13 cellular contexts compared by ENCODE assay signal in genomic region chr20:4817230-4817671, GRCh38. TPM values are rescaled to one million over a fixed set of nuclear protein-coding genes. Genes with fewer than 3 reads are reported as not detected.
DNase-seq lines count a peak whose midpoint lies in the region; ATAC-seq and TF ChIP-seq lines count a peak whose summit lies in the region.
"Had no signal": no experiment of that assay in that cellular context is flagged by ENCODE, and none has a peak within 500 bp of the region (broad histone marks: within the 10 kb centered on the region; RNA-seq: fewer than 3 reads in every experiment).

No MANE protein-coding gene starts in this region.

- no peak overlapping the region for H3K27ac ChIP-seq in gastroesophageal sphincter
- H3K27ac ChIP-seq: 22Rv1 had no signal

- H3K4me3 ChIP-seq in gastroesophageal sphincter: no peak overlapping the region

- H3K4me1 Mint-ChIP-seq in chondrocyte (ENCODE audit: low read depth) (peaks cover 33% of the 10 kb centered on the region), natural killer cell (peaks cover 42 to 48% of the 10 kb centered on the region in 2 donors)
- peaks cover 35 to 84% (median 73%) of the 10 kb centered on the region in 4 donors for H3K4me1 Mint-ChIP-seq in naive thymus-derived CD8-positive, alpha-beta T cell

- ATAC-seq in naive thymus-derived CD8-positive, alpha-beta T cell: no peak
- ATAC-seq in gastroesophageal sphincter: no peak
- ATAC-seq in natural killer cell: no peak
- ATAC-seq: stimulated activated naive CD8-positive, alpha-beta T cell treated with anti-CD3 and anti-CD28 coated beads, Interleukin-15, Interleukin-2, amounts not matched to agents 100 U/mL and 50 U/mL, for 24 hours had no signal

- H3K36me3 Mint-ChIP-seq in chondrocyte (ENCODE audit: low read depth): peaks cover 3% of the 10 kb centered on the region
- peaks cover 0 to 39% (median 8%) of the 10 kb centered on the region in 3 donors for H3K36me3 Mint-ChIP-seq in naive thymus-derived CD8-positive, alpha-beta T cell
- H3K36me3 Mint-ChIP-seq in natural killer cell: no peaks in the 10 kb centered on the region

- peaks cover 3 to 58% (median 29%) of the 10 kb centered on the region in 3 donors for H3K4me1 ChIP-seq in gastroesophageal sphincter

- WGBS in gastroesophageal sphincter (ENCODE audit: low coverage in 1 of 2), 2 donors: 24 to 50% methylated on average over 2 to 3 of the region's 3 CpGs

- TF ChIP-seq CTCF in chondrocyte (IDR thresholded peaks at IDR 0.05): peak; percentile 51
- TF ChIP-seq CTCF in gastroesophageal sphincter (IDR thresholded peaks at IDR 0.05): no peak
- no peak for TF ChIP-seq CTCF in natural killer cell (IDR thresholded peaks at IDR 0.05)

- POLR2A ChIA-PET in naive thymus-derived CD8-positive, alpha-beta T cell (lab: Charles Lee): no interaction called here

- H3K36me3 ChIP-seq in gastroesophageal sphincter: no peaks in the 10 kb centered on the region

- H3K27me3 Mint-ChIP-seq in chondrocyte (ENCODE audit: low read depth) (no peaks in the 10 kb centered on the region), natural killer cell (ENCODE audit: low read depth in 2 of 2) (no peaks in the 10 kb centered on the region)
- H3K27me3 Mint-ChIP-seq in naive thymus-derived CD8-positive, alpha-beta T cell: no peaks in the 10 kb centered on the region

- intact Hi-C loops in natural killer cell (cut with micrococcal nuclease): no loop called here

- no peak for TF ChIP-seq EP300 in gastroesophageal sphincter (IDR thresholded peaks at IDR 0.05)

- DNase-seq in DMS 273 (lab: John Stamatoyannopoulos, UW; ENCODE audit: unreplicated experiment) (peak; percentile 11), DMS 273 treated with DMSO at 0.1 percent for 48 hours (lab: John Stamatoyannopoulos, UW) (no peak), HK-2 (ENCODE audit: unreplicated experiment) (peak; percentile 75), chondrocyte (ENCODE audit: low spot score) (no peak), natural killer cell (no peak)
- DNase-seq in naive thymus-derived CD8-positive, alpha-beta T cell: no peak
- no peak for DNase-seq in stimulated activated naive CD4-positive, alpha-beta T cell treated with Interleukin-2 at 50 U/mL for 16 hours (lab: John Stamatoyannopoulos, UW)
- DNase-seq: GF-D8; NCI-H1930; stimulated activated naive CD8-positive, alpha-beta T cell treated with anti-CD3 and anti-CD28 coated beads, Interleukin-15, Interleukin-2, amounts not matched to agents 100 U/mL and 50 U/mL, for 24 hours; T1000 had no signal

- no peaks in the 10 kb centered on the region for H3K9me3 ChIP-seq in gastroesophageal sphincter

- H3K27ac Mint-ChIP-seq in chondrocyte (ENCODE audit: unreplicated experiment): peak overlapping the region; percentile 82
- peak overlapping the region; percentile 9 to 99 (median 66) for H3K27ac Mint-ChIP-seq in naive thymus-derived CD8-positive, alpha-beta T cell
- no peak overlapping the region for H3K27ac Mint-ChIP-seq in natural killer cell

- H3K27me3 ChIP-seq in gastroesophageal sphincter: no peaks in the 10 kb centered on the region

- H3K4me3 Mint-ChIP-seq in chondrocyte (ENCODE audit: unreplicated experiment): no peak overlapping the region
- no peak overlapping the region for H3K4me3 Mint-ChIP-seq in naive thymus-derived CD8-positive, alpha-beta T cell
- H3K4me3 Mint-ChIP-seq in natural killer cell: no peak overlapping the region

- no peak for TF ChIP-seq POLR2A in gastroesophageal sphincter (IDR thresholded peaks at IDR 0.05)

- H3K9me3 Mint-ChIP-seq in chondrocyte (ENCODE audit: low read depth): no peaks in the 10 kb centered on the region
- H3K9me3 Mint-ChIP-seq in naive thymus-derived CD8-positive, alpha-beta T cell: no peaks in the 10 kb centered on the region
- H3K9me3 Mint-ChIP-seq in natural killer cell: no peaks in the 10 kb centered on the region

RNA-seq across cellular contexts. Expression of gene RASSF2, which starts 6.2 kb away (rescaled TPM):
- total RNA-seq in chondrocyte (2.1 to 21.3 TPM (median 20.3 TPM) in 3 replicates), gastroesophageal sphincter (10 to 100 TPM; 28.3 to 99.0 (median 69.1) TPM), natural killer cell (10 to 100 TPM; 14.1 to 39.0 (median 16.3) TPM)
- total RNA-seq in naive thymus-derived CD8-positive, alpha-beta T cell: 10 to 100 TPM; 29.5 to 31.7 TPM
- polyA plus RNA-seq in naive thymus-derived CD8-positive, alpha-beta T cell: 10 to 100 TPM; 20.0 to 26.4 (median 22.4) TPM

Comparison
In these comparisons a context has a peak if more than half of its experiments do, and no peak if none do; other contexts are left out.
1. DNase-seq: peak in DMS 273 (single experiment) and HK-2 (single experiment); none in DMS 273 treated with DMSO at 0.1 percent for 48 hours (single experiment), chondrocyte (single experiment), naive thymus-derived CD8-positive, alpha-beta T cell (0 of 10), natural killer cell (single experiment) and stimulated activated naive CD4-positive, alpha-beta T cell treated with Interleukin-2 at 50 U/mL for 16 hours (single experiment).
2. H3K27ac Mint-ChIP-seq: peak in chondrocyte (single experiment) and naive thymus-derived CD8-positive, alpha-beta T cell (10 of 10); none in natural killer cell (0 of 2).